ENCODE assay signal across 18 cellular contexts in genomic region chr2:173658946-173659371, GRCh38.
DNase-seq lines count a peak whose midpoint lies in the region; ATAC-seq lines count a peak whose summit lies in the region.
"Had no signal": no experiment of that assay in that cellular context is flagged by ENCODE, and none has a peak within 500 bp of the region (broad histone marks: within the 10 kb centered on the region; RNA-seq: fewer than 3 reads in every experiment).

No MANE protein-coding gene starts in this region.

- H3K4me2 ChIP-seq in skeletal muscle satellite cell (ENCODE audit: low read length): peak overlapping the region; percentile 22
- H3K4me2 ChIP-seq: BLaER1 treated with 17β-estradiol and CSF1 and Interleukin-3, amounts not matched to agents 10 nM and 100 nM had no signal

- H3K4me1 ChIP-seq in skeletal muscle satellite cell (ENCODE audit: control insufficient read depth, insufficient read depth, low read length): peaks cover 23% of the 10 kb centered on the region
- H3K4me1 ChIP-seq: BLaER1 treated with 17β-estradiol and CSF1 and Interleukin-3, amounts not matched to agents 10 nM and 100 nM had no signal

- H3K36me3 ChIP-seq in skeletal muscle satellite cell (ENCODE audit: insufficient read depth, low read length): no peaks in the 10 kb centered on the region
- H3K36me3 ChIP-seq: BLaER1 treated with 17β-estradiol and CSF1 and Interleukin-3, amounts not matched to agents 10 nM and 100 nM; WERI-Rb-1 had no signal

- H3K4me3 ChIP-seq in skeletal muscle satellite cell (ENCODE audit: low read length): no peak overlapping the region
- H3K4me3 ChIP-seq: BLaER1 treated with 17β-estradiol and CSF1 and Interleukin-3, amounts not matched to agents 10 nM and 100 nM; dorsolateral prefrontal cortex had no signal

- H3K9me3 ChIP-seq in skeletal muscle satellite cell (replicated peaks; ENCODE audit: low read length): no peaks in the 10 kb centered on the region
- H3K9me3 ChIP-seq: BLaER1 treated with 17β-estradiol and CSF1 and Interleukin-3, amounts not matched to agents 10 nM and 100 nM had no signal

- DNase-seq in GM04504 (ENCODE audit: low read depth): peak; percentile 8
- peak; percentile 42 for DNase-seq in RPMI7951 (ENCODE audit: low read depth)
- peak; percentile 74 for DNase-seq in fibroblast of gingiva (ENCODE audit: low read depth)
- DNase-seq in NCI-H748 treated with DMSO at 0.1 percent for 48 hours (lab: John Stamatoyannopoulos, UW): no peak
- no peak for DNase-seq in foreskin melanocyte
- DNase-seq: activated CD4-positive, alpha-beta memory T cell treated with anti-CD3 and anti-CD28 coated beads, Interleukin-2, amount 10 ng/mL, durations not matched to agents 7 days and 5 days; activated naive CD4-positive, alpha-beta T cell treated with anti-CD3 and anti-CD28 coated beads, Interleukin-2, amount 10 ng/mL, durations not matched to agents 7 days and 5 days; activated T-cell treated with anti-CD3 and anti-CD28 coated beads, Interleukin-2, amount 50 U/mL, for 24 hours; dorsolateral prefrontal cortex; hippocampal formation; naive thymus-derived CD8-positive, alpha-beta T cell; small intestine; stimulated activated CD4-positive, alpha-beta T cell treated with anti-CD3 and anti-CD28 coated beads, Interleukin-4, amount 100 ng/mL, for 4 hours; substantia nigra; WERI-Rb-1 had no signal

- ATAC-seq in HG02973 (IDR thresholded peaks at IDR 0.05; ENCODE audit: unreplicated experiment): no peak
- ATAC-seq: naive thymus-derived CD8-positive, alpha-beta T cell had no signal

- no peaks in the 10 kb centered on the region for H3K27me3 ChIP-seq in skeletal muscle satellite cell (ENCODE audit: control insufficient read depth, insufficient read depth, low read length)
- H3K27me3 ChIP-seq: BLaER1 treated with 17β-estradiol and CSF1 and Interleukin-3, amounts not matched to agents 10 nM and 100 nM had no signal

- H3K9ac ChIP-seq in skeletal muscle satellite cell (ENCODE audit: low read depth, low read length): peak overlapping the region; percentile 2
- H3K9ac ChIP-seq: BLaER1 treated with 17β-estradiol and CSF1 and Interleukin-3, amounts not matched to agents 10 nM and 100 nM had no signal

Comparison
In these comparisons a context has a peak if more than half of its experiments do, and no peak if none do; other contexts are left out.
1. DNase-seq: peak in GM04504 (single experiment), RPMI7951 (single experiment) and fibroblast of gingiva (single experiment); none in NCI-H748 treated with DMSO at 0.1 percent for 48 hours (single experiment) and foreskin melanocyte (single experiment).